19 cellular contexts compared by ENCODE assay signal in the genomic region with DNA sequence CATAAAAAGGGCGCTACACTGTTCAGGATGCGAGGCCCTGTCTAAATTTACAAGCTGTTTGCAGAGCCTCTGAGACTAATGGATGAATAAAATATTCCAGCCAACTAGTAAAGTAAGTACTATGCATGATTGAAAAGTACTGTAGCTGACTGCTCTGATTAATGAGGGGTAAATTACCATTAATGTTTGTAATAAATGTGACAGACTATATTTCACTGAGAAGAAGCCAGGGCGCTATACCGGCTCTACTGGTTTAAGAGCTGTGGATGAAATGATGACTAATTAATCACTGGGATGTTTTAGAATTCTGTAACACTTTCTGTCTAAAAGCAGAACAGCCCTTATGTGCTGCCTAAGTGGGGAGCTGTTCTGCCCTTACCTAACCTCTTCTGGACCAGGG. TPM values are rescaled to one million over a fixed set of nuclear protein-coding genes. Genes with fewer than 3 reads are reported as not detected.
DNase-seq lines count a peak whose midpoint lies in the region; ATAC-seq and TF ChIP-seq lines count a peak whose summit lies in the region.
"Had no signal": no experiment of that assay in that cellular context is flagged by ENCODE, and none has a peak within 500 bp of the region (broad histone marks: within the 10 kb centered on the region; RNA-seq: fewer than 3 reads in every experiment).

No MANE protein-coding gene starts in this region.

- peak; percentile 78 for DNase-seq in DMS79 treated with DMSO at 0.1 percent for 48 hours (lab: John Stamatoyannopoulos, UW)
- DNase-seq in NCI-H1417 treated with DMSO at 0.1 percent for 48 hours (lab: John Stamatoyannopoulos, UW) = peak; percentile 90
- DNase-seq in NCI-H774 (lab: John Stamatoyannopoulos, UW) = peak; percentile 26
- peak; percentile 32 to 47 for DNase-seq in foreskin keratinocyte
- DNase-seq in upper lobe of left lung = no peak
- no peak for DNase-seq in activated CD4-positive, alpha-beta T cell treated with anti-CD3 and anti-CD28 coated beads for 48 hours
- DNase-seq: C1 segment of cervical spinal cord, EL, H7, MV-4-11, NCI-H2081 treated with DMSO at 0.1 percent for 48 hours, NCI-H226, NCI-H82 had no signal

- no peaks in the 10 kb centered on the region for H3K27me3 ChIP-seq in foreskin keratinocyte
- H3K27me3 ChIP-seq in upper lobe of left lung = no peaks in the 10 kb centered on the region

- peak; percentile 10 for TF ChIP-seq CTCF in foreskin keratinocyte (conservative IDR thresholded peaks at IDR 0.05)
- TF ChIP-seq CTCF in upper lobe of left lung (IDR thresholded peaks at IDR 0.05) = no peak

- H3K4me3 ChIP-seq in upper lobe of left lung = no peak overlapping the region
- H3K4me3 ChIP-seq: A549 had no signal

- H3K9me3 ChIP-seq in upper lobe of left lung = no peaks in the 10 kb centered on the region
- H3K9me3 ChIP-seq: A549 had no signal

- H3K27ac ChIP-seq in foreskin keratinocyte (no peak overlapping the region), upper lobe of left lung (no peak overlapping the region)
- H3K27ac ChIP-seq: A549 had no signal

- H3K4me1 ChIP-seq in foreskin keratinocyte (no peaks in the 10 kb centered on the region), upper lobe of left lung (no peaks in the 10 kb centered on the region)
- H3K4me1 ChIP-seq: A549 had no signal

- no peaks in the 10 kb centered on the region for H3K36me3 ChIP-seq in upper lobe of left lung

- ATAC-seq in foreskin keratinocyte = peak; percentile 92
- no peak for ATAC-seq in upper lobe of left lung (ENCODE audit: low FRiP score in 2 of 2)
- ATAC-seq in HG03521 (IDR thresholded peaks at IDR 0.05; ENCODE audit: unreplicated experiment) = no peak
- no peak for ATAC-seq in GM21723 (IDR thresholded peaks at IDR 0.05; ENCODE audit: unreplicated experiment)
- ATAC-seq: A549, Panc1, Right ventricle myocardium inferior had no signal

- 73 to 89% methylated on average over 4 of the region's 4 CpGs for WGBS in upper lobe of left lung, 2 donors

- no peak for TF ChIP-seq EP300 in upper lobe of left lung (IDR thresholded peaks at IDR 0.05)

- TF ChIP-seq POLR2A in upper lobe of left lung (IDR thresholded peaks at IDR 0.05) = no peak

RNA-seq across cellular contexts. Expression of a gene that starts 54.3 kb away (rescaled TPM):
- total RNA-seq in foreskin keratinocyte (not detected in 2 replicates), upper lobe of left lung (under 1 TPM in 1 of 6 donors, not detected in 5; 0.17 TPM)
- polyA plus RNA-seq in foreskin keratinocyte = not detected in 2 replicates
- total RNA-seq: H7, LHCN-M2 had no signal

Comparison
In these comparisons a context has a peak if more than half of its experiments do, and no peak if none do; other contexts are left out.
1. DNase-seq: peak in DMS79 treated with DMSO at 0.1 percent for 48 hours (single experiment), NCI-H1417 treated with DMSO at 0.1 percent for 48 hours (single experiment), NCI-H774 (single experiment) and foreskin keratinocyte (2 of 2); none in upper lobe of left lung (0 of 2) and activated CD4-positive, alpha-beta T cell treated with anti-CD3 and anti-CD28 coated beads for 48 hours (single experiment).